8 cellular contexts compared by ENCODE assay signal in the genomic region with DNA sequence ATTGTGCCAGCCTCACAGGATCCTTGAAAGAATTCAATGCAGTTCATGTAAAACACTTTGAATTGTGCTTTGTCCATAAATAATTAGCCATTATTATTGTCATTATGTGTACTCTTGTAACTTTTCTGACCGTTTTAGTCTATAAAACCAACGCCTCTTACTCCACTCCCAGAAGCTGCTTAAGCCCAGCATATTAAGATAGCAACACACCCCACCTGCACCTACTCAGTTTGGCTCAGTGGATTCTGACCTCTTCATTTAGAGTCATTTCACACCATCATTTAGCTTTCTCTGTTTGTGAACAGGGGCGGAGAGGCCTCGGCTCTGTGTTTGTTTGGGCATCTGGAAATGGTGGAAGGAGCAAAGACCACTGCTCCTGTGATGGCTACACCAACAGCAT.
"Had no signal": no experiment of that assay in that cellular context is flagged by ENCODE, and none has a peak within 500 bp of the region (broad histone marks: within the 10 kb centered on the region; RNA-seq: fewer than 3 reads in every experiment).

No MANE protein-coding gene starts in this region.

- FAIRE-seq: G401.6, GM12878, GM12891, GM12892, GM18507, GM19239 had no signal

- H3K4me3 ChIP-seq: GM12878 had no signal

- ATAC-seq: GM12878 had no signal

- DNase-seq: GDM1, GF-D8 had no signal
